Comparison of ENCODE assay signal across 9 cellular contexts in the genomic region with DNA sequence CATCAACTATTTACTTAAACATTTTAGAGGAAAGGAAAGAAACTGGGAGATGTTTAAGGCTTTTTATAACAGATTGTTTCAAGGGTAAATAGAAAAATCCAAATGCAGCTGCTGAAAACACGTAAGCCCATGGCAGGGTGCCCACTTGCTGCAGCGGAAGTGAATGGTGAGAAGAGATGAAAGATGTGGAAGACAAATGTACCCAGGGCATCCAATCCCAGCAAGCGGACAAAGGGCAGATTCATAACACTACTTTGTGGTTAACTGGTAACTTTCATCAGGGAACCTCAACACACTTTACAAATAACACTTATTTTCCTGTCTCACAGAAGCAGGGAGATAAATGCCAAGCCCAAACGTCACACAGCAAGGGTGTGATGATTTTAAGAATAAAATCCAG.
DNase-seq lines count a peak whose midpoint lies in the region; ATAC-seq lines count a peak whose summit lies in the region.
"Had no signal": no experiment of that assay in that cellular context is flagged by ENCODE, and none has a peak within 500 bp of the region (broad histone marks: within the 10 kb centered on the region; RNA-seq: fewer than 3 reads in every experiment).

No MANE protein-coding gene starts in this region.

- DNase-seq in AG08395 (ENCODE audit: low spot score) (peak; percentile 48), COLO668 (lab: John Stamatoyannopoulos, UW; ENCODE audit: unreplicated experiment) (peak; percentile 61), left lobe of liver (ENCODE audit: low spot score) (peak; percentile 60), NCI-H2227 (lab: John Stamatoyannopoulos, UW; ENCODE audit: unreplicated experiment) (no peak), NCI-H524 treated with DMSO at 0.1 percent for 48 hours (lab: John Stamatoyannopoulos, UW) (no peak), 8988T (no peak)
- peak; percentile 60 for DNase-seq in activated naive CD8-positive, alpha-beta T cell treated with anti-CD3 and anti-CD28 coated beads for 36 hours
- DNase-seq: NCI-H510A treated with DMSO at 0.1 percent for 48 hours had no signal

- no peak overlapping the region for H3K27ac Mint-ChIP-seq in activated naive CD8-positive, alpha-beta T cell treated with anti-CD3 and anti-CD28 coated beads for 36 hours

- no peaks in the 10 kb centered on the region for H3K27me3 Mint-ChIP-seq in activated naive CD8-positive, alpha-beta T cell treated with anti-CD3 and anti-CD28 coated beads for 36 hours

- H3K4me3 Mint-ChIP-seq in activated naive CD8-positive, alpha-beta T cell treated with anti-CD3 and anti-CD28 coated beads for 36 hours: no peak overlapping the region

- ATAC-seq in left lobe of liver (peak; percentile 72), HG02884 (IDR thresholded peaks at IDR 0.05; ENCODE audit: unreplicated experiment) (no peak)

- peaks cover 5% of the 10 kb centered on the region for H3K36me3 Mint-ChIP-seq in activated naive CD8-positive, alpha-beta T cell treated with anti-CD3 and anti-CD28 coated beads for 36 hours

- H3K4me1 Mint-ChIP-seq in activated naive CD8-positive, alpha-beta T cell treated with anti-CD3 and anti-CD28 coated beads for 36 hours: peaks cover 40% of the 10 kb centered on the region

- H3K9me3 Mint-ChIP-seq in activated naive CD8-positive, alpha-beta T cell treated with anti-CD3 and anti-CD28 coated beads for 36 hours: peaks cover 13% of the 10 kb centered on the region

Comparison
In these comparisons a context has a peak if more than half of its experiments do, and no peak if none do; other contexts are left out.
1. DNase-seq: peak in AG08395 (single experiment), COLO668 (single experiment), activated naive CD8-positive, alpha-beta T cell treated with anti-CD3 and anti-CD28 coated beads for 36 hours (single experiment) and left lobe of liver (single experiment); none in NCI-H2227 (single experiment), NCI-H524 treated with DMSO at 0.1 percent for 48 hours (single experiment) and 8988T (single experiment).